In genomic region chr22:36480941-36481392, GRCh38 we compare ENCODE assay signal across 8 cellular contexts. TPM values are rescaled to one million over a fixed set of nuclear protein-coding genes. Genes with fewer than 3 reads are reported as not detected.
DNase-seq lines count a peak whose midpoint lies in the region; ATAC-seq, FAIRE-seq and TF ChIP-seq lines count a peak whose summit lies in the region.

No MANE protein-coding gene starts in this region.

- peaks cover 29% of the 10 kb centered on the region for H3K27me3 Mint-ChIP-seq in endodermal cell (ENCODE audit: insufficient read depth)

- no peaks in the 10 kb centered on the region for H3K9me2 ChIP-seq in Loucy (replicated peaks; ENCODE audit: low read depth, low read length)

- peak overlapping the region; percentile 99 for H3K27ac Mint-ChIP-seq in endodermal cell

- DNase-seq in GM12865 (ENCODE audit: low read depth): no peak
- no peak for DNase-seq in endodermal cell
- no peak for DNase-seq in pancreas
- no peak for DNase-seq in hepatic stellate cell (ENCODE audit: low spot score)
- no peak for DNase-seq in LoVo (ENCODE audit: low spot score)
- DNase-seq in medulla oblongata (ENCODE audit: extremely low spot score): no peak

- FAIRE-seq in pancreas (lab: Jason Lieb, UNC): no peak

- H3K4me3 Mint-ChIP-seq in endodermal cell: peak overlapping the region; percentile 75

- WGBS in endodermal cell (ENCODE audit: insufficient coverage in 1 of 2, insufficient read length in 1 of 2), 2 experiments: 28 to 32% methylated on average over 9 of the region's 9 CpGs
- WGBS in pancreas, 2 donors: 6 to 7% methylated on average over 9 of the region's 9 CpGs

- H3K4me3 ChIP-seq in GM12865 (ENCODE audit: low read depth, low read length) (peak overlapping the region; percentile 81), Loucy (ENCODE audit: low read length, poor library complexity, severe bottlenecking) (peak overlapping the region; percentile 89), endodermal cell (ENCODE audit: low read length) (peak overlapping the region; percentile 89), pancreas (peak overlapping the region; percentile 50 to 91 (median 77))

- H3K4me1 Mint-ChIP-seq in endodermal cell: peaks cover 6% of the 10 kb centered on the region

- peaks cover 3% of the 10 kb centered on the region; the same call in 1 of the 2 replicates for H3F3A ChIP-seq in Loucy (ENCODE audit: low read depth)

- intact Hi-C loops in pancreas (cut with DNase I): no loop called here

- H3K27me3 ChIP-seq in Loucy (ENCODE audit: insufficient read depth, low read length, poor library complexity, severe bottlenecking) (no peaks in the 10 kb centered on the region), endodermal cell (ENCODE audit: control insufficient read depth, insufficient read depth, low read length, poor library complexity, severe bottlenecking) (peaks cover 7% of the 10 kb centered on the region), pancreas (no peaks in the 10 kb centered on the region)

- H2AFZ ChIP-seq in Loucy (ENCODE audit: low read length): peak overlapping the region; percentile 53

- H3K9ac ChIP-seq in Loucy (ENCODE audit: low read depth, low read length, poor library complexity, severe bottlenecking): peak overlapping the region; percentile 93
- peak overlapping the region; percentile 90 for H3K9ac ChIP-seq in endodermal cell (ENCODE audit: extremely low read depth, low read length, poor library complexity, severe bottlenecking)

- peaks cover 20% of the 10 kb centered on the region for H3K36me3 Mint-ChIP-seq in endodermal cell (ENCODE audit: low read depth)

- no peaks in the 10 kb centered on the region for H4K20me1 ChIP-seq in Loucy (ENCODE audit: insufficient read depth, low read length, poor library complexity, severe bottlenecking)

- H3K9me3 Mint-ChIP-seq in endodermal cell: no peaks in the 10 kb centered on the region

- H3K4me1 ChIP-seq in Loucy (ENCODE audit: insufficient read depth, low read length, poor library complexity, severe bottlenecking) (peaks cover 18% of the 10 kb centered on the region), endodermal cell (ENCODE audit: control insufficient read depth, insufficient read depth, low read length) (no peaks in the 10 kb centered on the region), pancreas (peaks cover 4 to 11% (median 4%) of the 10 kb centered on the region in 3 donors)

- TF ChIP-seq CTCF in GM12865 (IDR thresholded peaks at IDR 0.05; ENCODE audit: insufficient read depth, low read depth, low read length, missing control alignments): no peak
- no peak for TF ChIP-seq CTCF in Loucy (conservative IDR thresholded peaks at IDR 0.05; ENCODE audit: low read length)
- no peak for TF ChIP-seq CTCF in endodermal cell (conservative IDR thresholded peaks at IDR 0.05)
- TF ChIP-seq CTCF in pancreas (IDR thresholded peaks at IDR 0.05): no peak

- peak overlapping the region; percentile 95 for H3K27ac ChIP-seq in endodermal cell (ENCODE audit: low read depth, low read length)
- H3K27ac ChIP-seq in pancreas: peak overlapping the region; percentile 97 to 99 (median 99)

- H3K9me3 ChIP-seq in Loucy (ENCODE audit: insufficient read depth, low read depth, low read length) (no peaks in the 10 kb centered on the region), endodermal cell (ENCODE audit: control insufficient read depth, low read length) (peaks cover 5% of the 10 kb centered on the region), pancreas (no peaks in the 10 kb centered on the region)

- H3K4me2 ChIP-seq in Loucy (ENCODE audit: low read depth, low read length, poor library complexity, severe bottlenecking): peak overlapping the region; percentile 81

- peaks cover 38% of the 10 kb centered on the region for H3K79me2 ChIP-seq in Loucy (ENCODE audit: insufficient read depth, low read length)

- ATAC-seq in pancreas: no peak
- no peak for ATAC-seq in GM18861 (IDR thresholded peaks at IDR 0.05; ENCODE audit: unreplicated experiment)

- H3K36me3 ChIP-seq in Loucy (ENCODE audit: insufficient read depth, low read length) (peaks cover 14% of the 10 kb centered on the region; the same call in 1 of the 2 replicates), endodermal cell (ENCODE audit: control insufficient read depth, insufficient read depth, low read length) (peaks cover 17% of the 10 kb centered on the region), pancreas (peaks cover 0 to 8% (median 7%) of the 10 kb centered on the region in 3 donors)

RNA-seq across cellular contexts. Expression of gene TXN2, which starts 0.5 kb away (rescaled TPM):
- 10 to 100 TPM; 52.9 to 53.9 TPM for total RNA-seq in endodermal cell
- polyA plus RNA-seq in endodermal cell (2013, experiment 1 of 2): 69.6 TPM
- 65.8 TPM for polyA plus RNA-seq in endodermal cell (2013, experiment 2 of 2)
- 10 to 100 TPM; 20.4 to 33.6 (median 30.5) TPM for total RNA-seq in pancreas
- polyA plus RNA-seq in pancreas: 10 to 100 TPM; 43.1 to 49.5 TPM

RNA-seq across cellular contexts. Expression of gene FOXRED2, which starts 25.9 kb away (rescaled TPM):
- total RNA-seq in endodermal cell: 10 to 100 TPM; 28.3 to 33.3 TPM
- polyA plus RNA-seq in endodermal cell (2013, experiment 1 of 2): 18.0 TPM
- polyA plus RNA-seq in endodermal cell (2013, experiment 2 of 2): 17.1 TPM
- total RNA-seq in pancreas: 1 to 10 TPM; 3.9 to 6.0 (median 5.3) TPM
- polyA plus RNA-seq in pancreas: 1 to 10 TPM; 2.0 to 3.5 TPM

RNA-seq across cellular contexts. Expression of gene EIF3D, which starts 48.0 kb away (rescaled TPM):
- 100 to 1,000 TPM; 157 to 196 TPM for total RNA-seq in endodermal cell
- 158 TPM for polyA plus RNA-seq in endodermal cell (2013, experiment 1 of 2)
- 164 TPM for polyA plus RNA-seq in endodermal cell (2013, experiment 2 of 2)
- total RNA-seq in pancreas: 100 to 1,000 TPM; 106 to 182 (median 134) TPM
- polyA plus RNA-seq in pancreas: 100 to 1,000 TPM; 130 to 148 TPM

Comparison
In these comparisons a context has a peak if more than half of its experiments do, and no peak if none do; other contexts are left out.
1. RNA of gene FOXRED2, which starts 25.9 kb away (total RNA-seq): 28.3 to 33.3 TPM in endodermal cell; 3.9 to 6.0 TPM in pancreas; every median in the first group is over 4 times any median in the second.
2. Peak in every context shown above with its lines, with median percentiles within 50 percentile points of each other: H3K4me3 ChIP-seq.